8 cellular contexts compared by ENCODE assay signal in the genomic region with DNA sequence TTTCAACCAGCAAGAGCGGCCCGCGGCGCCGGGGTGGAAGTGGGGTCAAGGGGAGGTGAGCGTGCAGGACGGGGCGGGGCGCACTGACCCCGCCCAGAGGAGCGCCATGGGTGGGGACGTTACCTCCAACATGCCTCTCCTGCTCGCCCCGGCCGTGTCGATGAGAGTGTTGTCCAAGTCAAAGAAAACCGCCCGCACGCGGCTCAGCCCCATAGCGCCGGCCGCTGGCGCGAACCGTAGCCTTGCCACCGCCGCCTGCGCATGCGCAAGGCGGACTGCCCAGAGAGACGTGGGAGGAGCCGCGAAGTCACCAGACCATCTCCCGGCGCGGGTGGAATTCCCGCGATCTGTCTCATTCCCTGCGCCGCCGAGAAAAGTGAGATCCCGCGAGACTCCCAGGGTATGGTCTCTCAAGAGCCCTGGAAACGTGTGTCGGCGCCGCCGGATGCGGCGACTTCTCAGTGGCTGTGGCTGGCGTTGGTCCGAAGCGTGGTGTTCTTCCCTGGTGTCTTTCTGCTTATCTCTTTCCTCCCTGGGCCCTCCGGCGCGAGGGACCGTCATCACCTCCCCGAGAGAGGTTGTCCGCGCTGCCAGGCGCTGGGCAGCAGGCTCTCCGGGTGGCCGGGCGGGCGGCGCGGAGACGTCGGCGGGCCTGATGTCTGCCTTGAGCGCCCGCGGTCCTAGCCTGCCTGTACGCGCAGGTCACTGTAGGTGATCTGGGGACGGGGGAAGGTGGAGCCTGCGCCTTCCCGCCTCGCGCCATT. TPM values are rescaled to one million over a fixed set of nuclear protein-coding genes. Genes with fewer than 3 reads are reported as not detected.
DNase-seq lines count a peak whose midpoint lies in the region; ATAC-seq and TF ChIP-seq lines count a peak whose summit lies in the region.

A gene with protein sequence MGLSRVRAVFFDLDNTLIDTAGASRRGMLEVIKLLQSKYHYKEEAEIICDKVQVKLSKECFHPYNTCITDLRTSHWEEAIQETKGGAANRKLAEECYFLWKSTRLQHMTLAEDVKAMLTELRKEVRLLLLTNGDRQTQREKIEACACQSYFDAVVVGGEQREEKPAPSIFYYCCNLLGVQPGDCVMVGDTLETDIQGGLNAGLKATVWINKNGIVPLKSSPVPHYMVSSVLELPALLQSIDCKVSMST (minus strand): TSS at position 279 of the 764 bp plus-strand sequence. CDS start 66 bp downstream, at position 213.

- H3K27me3 Mint-ChIP-seq in chondrocyte (ENCODE audit: low read depth), result no peaks in the 10 kb centered on the region

- no peaks in the 10 kb centered on the region for H3K36me3 ChIP-seq in BE2C

- H3K36me3 Mint-ChIP-seq in chondrocyte (ENCODE audit: low read depth), result peaks cover 1% of the 10 kb centered on the region

- peaks cover 19% of the 10 kb centered on the region for H3K4me1 Mint-ChIP-seq in chondrocyte (ENCODE audit: low read depth)

- H3K4me3 ChIP-seq in BE2C (ENCODE audit: low read depth, low read length), result peak within 1 kb of the TSS; percentile 87

- H3K9me3 ChIP-seq in BE2C, result no peaks in the 10 kb centered on the region

- no peaks in the 10 kb centered on the region for H3K9me3 Mint-ChIP-seq in chondrocyte (ENCODE audit: low read depth)

- peak within 1 kb of the TSS; percentile 84 for H3K4me3 Mint-ChIP-seq in chondrocyte (ENCODE audit: unreplicated experiment)

- TF ChIP-seq POLR2A in GM19193 (IDR thresholded peaks at IDR 0.05; ENCODE audit: extremely low read depth, insufficient read depth, insufficient read length), result peak; percentile 96

- ATAC-seq in HG03432 (IDR thresholded peaks at IDR 0.05; ENCODE audit: unreplicated experiment), result peak; percentile 87

- H3K27me3 ChIP-seq in BE2C, result no peaks in the 10 kb centered on the region

- H3K4me1 ChIP-seq in BE2C, result no peaks in the 10 kb centered on the region

- DNase-seq in BE2C, result peak; percentile 98
- DNase-seq in NCI-H460 (ENCODE audit: extremely low read depth, low read depth), result peak; percentile 98
- DNase-seq in activated CD4-positive, alpha-beta T cell treated with anti-CD3 and anti-CD28 coated beads for 1 hour, result peak; percentile 72
- peak; percentile 99 for DNase-seq in chondrocyte (ENCODE audit: low spot score)
- DNase-seq in kidney glomerular epithelial cell (lab: John Stamatoyannopoulos, UW), result peak; percentile 95
- peak; percentile 85 to 89 for DNase-seq in stimulated activated CD4-positive, alpha-beta T cell treated with anti-CD3 and anti-CD28 coated beads, Interleukin-15, amount 100 ng/mL, for 48 hours (ENCODE audit: low read depth in 2 of 2)

- H3K27ac Mint-ChIP-seq in chondrocyte (ENCODE audit: unreplicated experiment), result peak within 1 kb of the TSS; percentile 98

- TF ChIP-seq CTCF in BE2C (IDR thresholded peaks at IDR 0.05; ENCODE audit: low read depth, low read length) (no peak), chondrocyte (IDR thresholded peaks at IDR 0.05) (peak; percentile 24)

RNA-seq across cellular contexts. Expression of the gene that starts here (rescaled TPM):
- polyA plus RNA-seq in BE2C (2012; ENCODE audit: insufficient read depth, insufficient read length, low read depth), result 3.8 TPM
- total RNA-seq in NCI-H460 (2014; rRNA removed; shearing (Covaris generic)), result 9.7 and 14.7 TPM in 2 replicates
- 7.2 and 9.8 TPM in 2 replicates for polyA plus RNA-seq in NCI-H460 (2014; cell fraction: nucleus; rRNA removed)
- total RNA-seq in chondrocyte, result 6.8 to 7.8 TPM (median 7.6 TPM) in 3 replicates

Comparison
In these comparisons a context has a peak if more than half of its experiments do, and no peak if none do; other contexts are left out.
1. Peak in every context shown above with its lines: DNase-seq, ATAC-seq and H3K4me3 ChIP-seq.